In the genomic region with DNA sequence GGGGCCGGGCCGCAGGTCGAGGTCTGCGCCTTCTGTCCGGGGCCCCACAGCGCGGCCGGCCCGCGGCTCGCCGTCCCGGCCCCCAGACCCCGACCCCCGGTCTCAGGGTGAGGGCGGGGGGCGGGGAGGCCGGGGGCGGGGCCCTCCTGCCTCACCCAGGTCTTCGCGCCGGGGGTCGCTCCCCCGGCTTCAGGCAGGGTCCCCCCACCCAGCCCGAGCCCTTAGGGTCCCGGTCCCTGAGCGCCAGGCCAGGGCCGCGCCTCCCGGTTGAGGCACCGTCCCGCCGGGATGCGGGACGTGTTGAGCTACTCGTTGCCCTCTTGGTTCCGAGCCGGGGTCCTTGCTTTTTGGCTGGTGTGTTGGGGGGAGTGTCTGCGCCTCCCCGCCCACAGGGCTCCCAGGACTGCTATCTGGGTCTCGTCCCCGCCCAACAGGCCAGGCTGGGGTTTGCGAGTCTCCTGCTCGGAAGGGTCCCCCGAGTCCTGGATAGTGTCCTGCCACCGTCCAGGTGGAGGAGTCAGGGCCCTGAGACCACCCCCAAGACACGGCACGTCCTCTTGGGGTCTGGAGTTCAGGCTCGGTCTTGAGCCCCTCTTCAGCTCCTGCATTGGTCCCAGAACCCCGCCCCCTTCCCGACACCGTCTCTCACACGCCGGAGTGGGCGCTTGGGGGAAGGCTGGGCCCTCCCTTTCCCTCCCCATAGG, we compare ENCODE assay signal across 1 cellular context.
TF ChIP-seq lines count a peak whose summit lies in the region.

No MANE protein-coding gene starts in this region.

TF ChIP-seq in K562, 482 proteins besides CTCF, POLR2A, EP300 and RAD21:
- TF ChIP-seq, protein P1, sequence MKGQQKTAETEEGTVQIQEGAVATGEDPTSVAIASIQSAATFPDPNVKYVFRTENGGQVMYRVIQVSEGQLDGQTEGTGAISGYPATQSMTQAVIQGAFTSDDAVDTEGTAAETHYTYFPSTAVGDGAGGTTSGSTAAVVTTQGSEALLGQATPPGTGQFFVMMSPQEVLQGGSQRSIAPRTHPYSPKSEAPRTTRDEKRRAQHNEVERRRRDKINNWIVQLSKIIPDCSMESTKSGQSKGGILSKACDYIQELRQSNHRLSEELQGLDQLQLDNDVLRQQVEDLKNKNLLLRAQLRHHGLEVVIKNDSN (CRISPR knock-in tag; IDR thresholded peaks at IDR 0.05) = peak; percentile 41; the same call in 1 of the 2 replicates
- no peak for TF ChIP-seq EWSR1 (IDR thresholded peaks at IDR 0.05; ENCODE audit: borderline replicate concordance, low read depth, partially characterized antibody)
- TF ChIP-seq SMAD2 (IDR thresholded peaks at IDR 0.05; ENCODE audit: low read depth, low read length) = no peak
- TF ChIP-seq ZFP1 (CRISPR knock-in tag; IDR thresholded peaks at IDR 0.05) = no peak
- TF ChIP-seq, protein P2, sequence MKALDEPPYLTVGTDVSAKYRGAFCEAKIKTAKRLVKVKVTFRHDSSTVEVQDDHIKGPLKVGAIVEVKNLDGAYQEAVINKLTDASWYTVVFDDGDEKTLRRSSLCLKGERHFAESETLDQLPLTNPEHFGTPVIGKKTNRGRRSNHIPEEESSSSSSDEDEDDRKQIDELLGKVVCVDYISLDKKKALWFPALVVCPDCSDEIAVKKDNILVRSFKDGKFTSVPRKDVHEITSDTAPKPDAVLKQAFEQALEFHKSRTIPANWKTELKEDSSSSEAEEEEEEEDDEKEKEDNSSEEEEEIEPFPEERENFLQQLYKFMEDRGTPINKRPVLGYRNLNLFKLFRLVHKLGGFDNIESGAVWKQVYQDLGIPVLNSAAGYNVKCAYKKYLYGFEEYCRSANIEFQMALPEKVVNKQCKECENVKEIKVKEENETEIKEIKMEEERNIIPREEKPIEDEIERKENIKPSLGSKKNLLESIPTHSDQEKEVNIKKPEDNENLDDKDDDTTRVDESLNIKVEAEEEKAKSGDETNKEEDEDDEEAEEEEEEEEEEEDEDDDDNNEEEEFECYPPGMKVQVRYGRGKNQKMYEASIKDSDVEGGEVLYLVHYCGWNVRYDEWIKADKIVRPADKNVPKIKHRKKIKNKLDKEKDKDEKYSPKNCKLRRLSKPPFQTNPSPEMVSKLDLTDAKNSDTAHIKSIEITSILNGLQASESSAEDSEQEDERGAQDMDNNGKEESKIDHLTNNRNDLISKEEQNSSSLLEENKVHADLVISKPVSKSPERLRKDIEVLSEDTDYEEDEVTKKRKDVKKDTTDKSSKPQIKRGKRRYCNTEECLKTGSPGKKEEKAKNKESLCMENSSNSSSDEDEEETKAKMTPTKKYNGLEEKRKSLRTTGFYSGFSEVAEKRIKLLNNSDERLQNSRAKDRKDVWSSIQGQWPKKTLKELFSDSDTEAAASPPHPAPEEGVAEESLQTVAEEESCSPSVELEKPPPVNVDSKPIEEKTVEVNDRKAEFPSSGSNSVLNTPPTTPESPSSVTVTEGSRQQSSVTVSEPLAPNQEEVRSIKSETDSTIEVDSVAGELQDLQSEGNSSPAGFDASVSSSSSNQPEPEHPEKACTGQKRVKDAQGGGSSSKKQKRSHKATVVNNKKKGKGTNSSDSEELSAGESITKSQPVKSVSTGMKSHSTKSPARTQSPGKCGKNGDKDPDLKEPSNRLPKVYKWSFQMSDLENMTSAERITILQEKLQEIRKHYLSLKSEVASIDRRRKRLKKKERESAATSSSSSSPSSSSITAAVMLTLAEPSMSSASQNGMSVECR (CRISPR knock-in tag; IDR thresholded peaks at IDR 0.05) = no peak
- TF ChIP-seq ASH1L (IDR thresholded peaks at IDR 0.05; ENCODE audit: borderline replicate concordance, low read depth, partially characterized antibody) = no peak
- peak; percentile 15 for TF ChIP-seq RBBP5 (IDR thresholded peaks at IDR 0.05; ENCODE audit: borderline replicate concordance, insufficient read depth, low read length, poor library complexity, severe bottlenecking)
- TF ChIP-seq JUND (IDR thresholded peaks at IDR 0.05; ENCODE audit: borderline replicate concordance, low read depth, low read length) = no peak
- no peak for TF ChIP-seq JUND (tag; IDR thresholded peaks at IDR 0.05; ENCODE audit: borderline replicate concordance, low read depth, low read length)
- no peak for TF ChIP-seq HCFC1 (IDR thresholded peaks at IDR 0.05; ENCODE audit: low read depth, low read length)
- TF ChIP-seq HDAC1 (IDR thresholded peaks at IDR 0.05) = peak in 1 of 2 experiments; percentile 47; a peak in 1 of 4 replicates
- TF ChIP-seq FIP1L1 (IDR thresholded peaks at IDR 0.05; ENCODE audit: low read depth, low read length, poor library complexity, severe bottlenecking) = peak; percentile 17
- no peak for TF ChIP-seq ZNF644 (tag; IDR thresholded peaks at IDR 0.05; ENCODE audit: low read depth)
- peak; percentile 86 for TF ChIP-seq CHD1 (IDR thresholded peaks at IDR 0.05; ENCODE audit: low read length)
- no peak for TF ChIP-seq HSF4 (CRISPR knock-in tag; IDR thresholded peaks at IDR 0.05; ENCODE audit: borderline replicate concordance)
- no peak for TF ChIP-seq ZNF584 (CRISPR knock-in tag; IDR thresholded peaks at IDR 0.05; ENCODE audit: low read depth)
- TF ChIP-seq MAX (CRISPR knock-in tag; IDR thresholded peaks at IDR 0.05) = 0 out of 2 replicates have a peak, but pooled peaks have one; percentile 15
- TF ChIP-seq ETV5 (CRISPR knock-in tag; IDR thresholded peaks at IDR 0.05; ENCODE audit: low read depth) = no peak
- TF ChIP-seq ZNF431 (CRISPR knock-in tag; IDR thresholded peaks at IDR 0.05) = peak; percentile 25; the same call in 1 of the 2 replicates
- TF ChIP-seq ADNP (tag; IDR thresholded peaks at IDR 0.05) = no peak
- TF ChIP-seq KLF13 (tag; IDR thresholded peaks at IDR 0.05; ENCODE audit: borderline replicate concordance, low read depth) = 0 out of 2 replicates have a peak, but pooled peaks have one; percentile 74
- TF ChIP-seq, protein P3, sequence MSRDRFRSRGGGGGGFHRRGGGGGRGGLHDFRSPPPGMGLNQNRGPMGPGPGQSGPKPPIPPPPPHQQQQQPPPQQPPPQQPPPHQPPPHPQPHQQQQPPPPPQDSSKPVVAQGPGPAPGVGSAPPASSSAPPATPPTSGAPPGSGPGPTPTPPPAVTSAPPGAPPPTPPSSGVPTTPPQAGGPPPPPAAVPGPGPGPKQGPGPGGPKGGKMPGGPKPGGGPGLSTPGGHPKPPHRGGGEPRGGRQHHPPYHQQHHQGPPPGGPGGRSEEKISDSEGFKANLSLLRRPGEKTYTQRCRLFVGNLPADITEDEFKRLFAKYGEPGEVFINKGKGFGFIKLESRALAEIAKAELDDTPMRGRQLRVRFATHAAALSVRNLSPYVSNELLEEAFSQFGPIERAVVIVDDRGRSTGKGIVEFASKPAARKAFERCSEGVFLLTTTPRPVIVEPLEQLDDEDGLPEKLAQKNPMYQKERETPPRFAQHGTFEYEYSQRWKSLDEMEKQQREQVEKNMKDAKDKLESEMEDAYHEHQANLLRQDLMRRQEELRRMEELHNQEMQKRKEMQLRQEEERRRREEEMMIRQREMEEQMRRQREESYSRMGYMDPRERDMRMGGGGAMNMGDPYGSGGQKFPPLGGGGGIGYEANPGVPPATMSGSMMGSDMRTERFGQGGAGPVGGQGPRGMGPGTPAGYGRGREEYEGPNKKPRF (IDR thresholded peaks at IDR 0.05; ENCODE audit: low read depth, low read length) = no peak
- TF ChIP-seq SIN3A (IDR thresholded peaks at IDR 0.05; ENCODE audit: borderline replicate concordance in 2 of 2, control insufficient read depth in 1 of 2, low read depth in 2 of 2, low read length in 2 of 2) = peak in 1 of 2 experiments; percentile 75; a peak in 1 of 4 replicates
- no peak for TF ChIP-seq RNF2 (IDR thresholded peaks at IDR 0.05)
- no peak for TF ChIP-seq SETDB1 (IDR thresholded peaks at IDR 0.05; ENCODE audit: low read length)
- TF ChIP-seq SMARCB1 (IDR thresholded peaks at IDR 0.05; ENCODE audit: insufficient read length, low read depth) = no peak
- TF ChIP-seq, protein P4, sequence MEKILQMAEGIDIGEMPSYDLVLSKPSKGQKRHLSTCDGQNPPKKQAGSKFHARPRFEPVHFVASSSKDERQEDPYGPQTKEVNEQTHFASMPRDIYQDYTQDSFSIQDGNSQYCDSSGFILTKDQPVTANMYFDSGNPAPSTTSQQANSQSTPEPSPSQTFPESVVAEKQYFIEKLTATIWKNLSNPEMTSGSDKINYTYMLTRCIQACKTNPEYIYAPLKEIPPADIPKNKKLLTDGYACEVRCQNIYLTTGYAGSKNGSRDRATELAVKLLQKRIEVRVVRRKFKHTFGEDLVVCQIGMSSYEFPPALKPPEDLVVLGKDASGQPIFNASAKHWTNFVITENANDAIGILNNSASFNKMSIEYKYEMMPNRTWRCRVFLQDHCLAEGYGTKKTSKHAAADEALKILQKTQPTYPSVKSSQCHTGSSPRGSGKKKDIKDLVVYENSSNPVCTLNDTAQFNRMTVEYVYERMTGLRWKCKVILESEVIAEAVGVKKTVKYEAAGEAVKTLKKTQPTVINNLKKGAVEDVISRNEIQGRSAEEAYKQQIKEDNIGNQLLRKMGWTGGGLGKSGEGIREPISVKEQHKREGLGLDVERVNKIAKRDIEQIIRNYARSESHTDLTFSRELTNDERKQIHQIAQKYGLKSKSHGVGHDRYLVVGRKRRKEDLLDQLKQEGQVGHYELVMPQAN (IDR thresholded peaks at IDR 0.05; ENCODE audit: borderline replicate concordance) = 0 out of 2 replicates have a peak, but pooled peaks have one; percentile 38
